Comparison of ENCODE assay signal across 8 cellular contexts in genomic region chr1:25337483-25338187, GRCh38. TPM values are rescaled to one million over a fixed set of nuclear protein-coding genes. Genes with fewer than 3 reads are reported as not detected.
DNase-seq lines count a peak whose midpoint lies in the region; ATAC-seq, FAIRE-seq and TF ChIP-seq lines count a peak whose summit lies in the region.
"Not testable (repeated sequence)": the region's sequence is repeated elsewhere in the genome, so short reads cannot be mapped to it uniquely, and the experiment has no call there.

No MANE protein-coding gene starts in this region.

- not testable (repeated sequence) for H3K27me3 Mint-ChIP-seq in activated T-helper 2 cell treated with anti-CD3 and anti-CD28 coated beads, Interferon-gamma antibody, Interleukin-2, Interleukin-4, amounts not matched to agents 10 μg/mL and 5 μg/mL and 100 μg/mL, durations not matched to agents 14 hours and 24 hours and 36 hours (ENCODE audit: low read depth)

- peaks cover 50% of the 10 kb centered on the region for H3K79me2 ChIP-seq in OCI-LY3 (ENCODE audit: low read length)

- peak overlapping the region; percentile 47; the same call in 1 of the 2 replicates for H3K4me2 ChIP-seq in BLaER1
- peak overlapping the region; percentile 17; the same call in 1 of the 2 replicates for H3K4me2 ChIP-seq in OCI-LY3 (ENCODE audit: low read length)

- H3K27me3 ChIP-seq in BLaER1; OCI-LY3 (ENCODE audit: low read depth, low read length); lung (ENCODE audit: control insufficient read depth, insufficient read depth): not testable (repeated sequence)

- H3K36me3 Mint-ChIP-seq in activated T-helper 2 cell treated with anti-CD3 and anti-CD28 coated beads, Interferon-gamma antibody, Interleukin-2, Interleukin-4, amounts not matched to agents 10 μg/mL and 5 μg/mL and 100 μg/mL, durations not matched to agents 14 hours and 24 hours and 36 hours (ENCODE audit: low read depth) = peaks cover 50% of the 10 kb centered on the region

- H3K9me3 Mint-ChIP-seq in activated T-helper 2 cell treated with anti-CD3 and anti-CD28 coated beads, Interferon-gamma antibody, Interleukin-2, Interleukin-4, amounts not matched to agents 10 μg/mL and 5 μg/mL and 100 μg/mL, durations not matched to agents 14 hours and 24 hours and 36 hours = not testable (repeated sequence)

- FAIRE-seq in endometrium (lab: Jason Lieb, UNC) = peak; percentile 35

- not testable (repeated sequence) for H3K9me3 ChIP-seq in BLaER1; OCI-LY3 (ENCODE audit: insufficient read depth, low read length); lung (ENCODE audit: control insufficient read depth in 2 of 2, insufficient read depth in 1 of 2, low read length in 1 of 2)

- peaks cover 44% of the 10 kb centered on the region for H4K20me1 ChIP-seq in BLaER1
- not testable (repeated sequence) for H4K20me1 ChIP-seq in OCI-LY3 (ENCODE audit: insufficient read depth, low read length)

- ATAC-seq in GM19397 (IDR thresholded peaks at IDR 0.05; ENCODE audit: unreplicated experiment) (peak; percentile 36), HG03039 (IDR thresholded peaks at IDR 0.05; ENCODE audit: unreplicated experiment) (peak; percentile 36), lung (ENCODE audit: insufficient read depth, low FRiP score) (peak; percentile 78)

- H3K9ac ChIP-seq in BLaER1 = peak overlapping the region; percentile 95; the same call in 1 of the 2 replicates
- H3K9ac ChIP-seq in OCI-LY3 (ENCODE audit: low read length) = peak overlapping the region; percentile 53

- intact Hi-C loops in activated T-helper 2 cell treated with anti-CD3 and anti-CD28 coated beads, Interferon-gamma antibody, Interleukin-2, Interleukin-4, amounts not matched to agents 10 μg/mL and 5 μg/mL and 100 μg/mL, durations not matched to agents 14 hours and 24 hours and 36 hours (cut with micrococcal nuclease) = loop anchor here (2.0 kb wide), 3 partner anchors 69 to 99 kb away; partner anchors contain the start of gene MACO1

- TF ChIP-seq CTCF in OCI-LY3 (IDR thresholded peaks at IDR 0.05; ENCODE audit: low read depth, low read length); lung (IDR thresholded peaks at IDR 0.05; ENCODE audit: control extremely low read depth, extremely low read depth): not testable (repeated sequence)

- H3K4me3 ChIP-seq in BLaER1 (peak overlapping the region; percentile 99), OCI-LY3 (ENCODE audit: low read length) (peak overlapping the region; percentile 91), lung (peak overlapping the region; percentile 77)

- H2AFZ ChIP-seq in OCI-LY3 (ENCODE audit: low read depth, low read length) = not testable (repeated sequence)

- 0 to 1% methylated on average over 20 to 21 of the region's 39 CpGs for WGBS in lung, 2 donors

- H3K4me3 Mint-ChIP-seq in activated T-helper 2 cell treated with anti-CD3 and anti-CD28 coated beads, Interferon-gamma antibody, Interleukin-2, Interleukin-4, amounts not matched to agents 10 μg/mL and 5 μg/mL and 100 μg/mL, durations not matched to agents 14 hours and 24 hours and 36 hours (ENCODE audit: low read depth) = peak overlapping the region; percentile 94

- peak overlapping the region; percentile 97 for H3K27ac Mint-ChIP-seq in activated T-helper 2 cell treated with anti-CD3 and anti-CD28 coated beads, Interferon-gamma antibody, Interleukin-2, Interleukin-4, amounts not matched to agents 10 μg/mL and 5 μg/mL and 100 μg/mL, durations not matched to agents 14 hours and 24 hours and 36 hours

- H3K4me1 Mint-ChIP-seq in activated T-helper 2 cell treated with anti-CD3 and anti-CD28 coated beads, Interferon-gamma antibody, Interleukin-2, Interleukin-4, amounts not matched to agents 10 μg/mL and 5 μg/mL and 100 μg/mL, durations not matched to agents 14 hours and 24 hours and 36 hours (ENCODE audit: low read depth) = peaks cover 30% of the 10 kb centered on the region

- peaks cover 19% of the 10 kb centered on the region for H3K4me1 ChIP-seq in BLaER1
- H3K4me1 ChIP-seq in OCI-LY3 (ENCODE audit: low read length); lung (ENCODE audit: control insufficient read depth in 2 of 2, insufficient read depth in 2 of 2, low read length in 2 of 2): not testable (repeated sequence)

- H3K27ac ChIP-seq in BLaER1 = peak overlapping the region; percentile 94; the same call in 1 of the 2 replicates
- peak overlapping the region; percentile 89 for H3K27ac ChIP-seq in OCI-LY3 (ENCODE audit: low read length)
- peak overlapping the region; percentile 76 to 92 for H3K27ac ChIP-seq in lung (ENCODE audit: low read depth in 1 of 2, low read length in 1 of 2)

- not testable (repeated sequence) for H3K36me3 ChIP-seq in BLaER1; OCI-LY3 (replicated peaks; ENCODE audit: low read depth, low read length); lung (ENCODE audit: control insufficient read depth in 2 of 2, insufficient read depth in 2 of 2, low read length in 2 of 2)

- peak; percentile 36 for DNase-seq in activated T-helper 2 cell treated with anti-CD3 and anti-CD28 coated beads, Interferon-gamma antibody, Interleukin-2, Interleukin-4, amounts not matched to agents 10 μg/mL and 5 μg/mL and 100 μg/mL, durations not matched to agents 14 hours and 24 hours and 36 hours (ENCODE audit: low spot score)
- not testable (repeated sequence) for DNase-seq in lung (ENCODE audit: low spot score)
- DNase-seq in stimulated activated CD4-positive, alpha-beta T cell treated with anti-CD3 and anti-CD28 coated beads, Interleukin-15, amount 100 ng/mL, for 24 hours = peak; percentile 14

RNA-seq across cellular contexts. Expression of gene TMEM50A, which starts 0.5 kb away (rescaled TPM):
- total RNA-seq in activated T-helper 2 cell treated with anti-CD3 and anti-CD28 coated beads, Interferon-gamma antibody, Interleukin-2, Interleukin-4, amounts not matched to agents 10 μg/mL and 5 μg/mL and 100 μg/mL, durations not matched to agents 14 hours and 24 hours and 36 hours = 113 and 116 TPM in 2 replicates
- total RNA-seq in lung = 10 to 100 TPM; 88.2 to 88.6 TPM
- polyA plus RNA-seq in lung = 100 to 1,000 TPM in 1 of 2 donors, 10 to 100 TPM in 1; 84.6 to 116 TPM
